ENCODE assay signal across 27 cellular contexts in the genomic region with DNA sequence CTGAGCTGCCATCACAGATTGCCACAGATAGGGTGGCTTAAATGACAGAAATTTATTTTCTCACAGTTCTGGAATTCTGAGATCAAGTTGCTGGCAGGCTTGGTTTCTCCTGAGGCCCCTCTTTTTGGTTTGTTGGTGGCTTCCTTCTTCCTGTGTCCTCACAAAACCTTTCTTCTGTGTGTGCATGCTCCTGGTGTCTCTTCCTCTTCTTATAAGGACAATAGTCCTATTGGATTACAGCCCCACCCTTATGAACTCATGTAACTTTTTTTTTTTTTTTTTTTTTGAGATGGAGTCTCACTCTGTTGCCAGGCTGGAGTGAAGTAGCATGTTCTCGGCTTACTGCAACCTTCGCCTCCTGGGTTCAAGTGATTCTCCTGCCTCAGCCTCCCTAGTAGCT. TPM values are rescaled to one million over a fixed set of nuclear protein-coding genes. Genes with fewer than 3 reads are reported as not detected.
"Had no signal": no experiment of that assay in that cellular context is flagged by ENCODE, and none has a peak within 500 bp of the region (broad histone marks: within the 10 kb centered on the region; RNA-seq: fewer than 3 reads in every experiment).

No MANE protein-coding gene starts in this region.

- H3K9me3 Mint-ChIP-seq: activated naive CD4-positive, alpha-beta T cell treated with anti-CD3 and anti-CD28 coated beads, Interleukin-2, amount 10 ng/mL, durations not matched to agents 7 days and 5 days had no signal

- H3K9me3 ChIP-seq: lower lobe of right lung, pancreas, prostate gland, suprapubic skin, tibial artery had no signal

- ATAC-seq: foreskin keratinocyte; heart right ventricle; left lobe of liver; lower lobe of right lung; naive thymus-derived CD4-positive, alpha-beta T cell; pancreas; sciatic nerve; stimulated activated naive B cell treated with anti-CD40 and anti-IgM and Interleukin-4, amounts not matched to agents 10 μg/mL and 1 μg/mL and 100 μg/mL, for 72 hours had no signal

- H3K27me3 ChIP-seq: brain microvascular endothelial cell, esophagus muscularis mucosa, foreskin keratinocyte, heart right ventricle, pancreas, suprapubic skin, tibial artery had no signal

- H3K27ac ChIP-seq: brain microvascular endothelial cell, esophagus muscularis mucosa, foreskin keratinocyte, heart right ventricle, lower lobe of right lung, pancreas, prostate gland, suprapubic skin, tibial artery had no signal

- H3K4me1 Mint-ChIP-seq: activated naive CD4-positive, alpha-beta T cell treated with anti-CD3 and anti-CD28 coated beads, Interleukin-2, amount 10 ng/mL, durations not matched to agents 7 days and 5 days; activated naive CD8-positive, alpha-beta T cell treated with anti-CD3 and anti-CD28 coated beads, Interleukin-2, amount 10 ng/mL, durations not matched to agents 7 days and 5 days; naive thymus-derived CD4-positive, alpha-beta T cell; stimulated activated naive B cell treated with anti-CD40 and anti-IgM and Interleukin-4, amounts not matched to agents 10 μg/mL and 1 μg/mL and 100 μg/mL, for 72 hours had no signal

- H3K4me3 Mint-ChIP-seq: activated naive CD4-positive, alpha-beta T cell treated with anti-CD3 and anti-CD28 coated beads, Interleukin-2, amount 10 ng/mL, durations not matched to agents 7 days and 5 days; activated naive CD8-positive, alpha-beta T cell treated with anti-CD3 and anti-CD28 coated beads, Interleukin-2, amount 10 ng/mL, durations not matched to agents 7 days and 5 days; activated T-helper 1 cell treated with anti-CD3 and anti-CD28 coated beads, Interleukin-12 subunit alpha, Interleukin-12 subunit beta, Interleukin-2, Interleukin-4 antibody, amounts not matched to agents 30 ng/mL and 10 ng/mL and 1 ng/mL, durations not matched to agents 14 hours and 24 hours and 36 hours; naive thymus-derived CD4-positive, alpha-beta T cell; stimulated activated naive B cell treated with anti-CD40 and anti-IgM and Interleukin-4, amounts not matched to agents 10 μg/mL and 1 μg/mL and 100 μg/mL, for 72 hours had no signal

- DNase-seq: activated CD4-positive, alpha-beta T cell treated with anti-CD3 and anti-CD28 coated beads for 4 hours; activated CD4-positive, alpha-beta T cell treated with anti-CD3 and anti-CD28 coated beads, Interleukin-2, amount 50 U/mL, for 48 hours; activated CD4-positive, CD25-positive, alpha-beta regulatory T cell; activated CD8-positive, alpha-beta memory T cell treated with anti-CD3 and anti-CD28 coated beads, Interleukin-2, amount 50 U/mL, for 4 hours; activated gamma-delta T cell; activated naive CD4-positive, alpha-beta T cell treated with anti-CD3 and anti-CD28 coated beads, Interleukin-2, amount 10 ng/mL, durations not matched to agents 7 days and 5 days; activated naive CD8-positive, alpha-beta T cell treated with anti-CD3 and anti-CD28 coated beads, Interleukin-2, amount 10 ng/mL, durations not matched to agents 7 days and 5 days; activated T-cell treated with anti-CD3 and anti-CD28 coated beads, Interleukin-2, amount 50 U/mL, for 1 hour; brain microvascular endothelial cell; caudate nucleus; foreskin keratinocyte; heart right ventricle; lower lobe of right lung; naive thymus-derived CD4-positive, alpha-beta T cell; pancreas; retina; stimulated activated CD4-positive, alpha-beta T cell treated with anti-CD3 and anti-CD28 coated beads, Interleukin-15, amount 100 ng/mL, for 24 hours; stimulated activated CD4-positive, alpha-beta T cell treated with anti-CD3 and anti-CD28 coated beads, Interleukin-2, amount 100 ng/mL, for 24 hours; stimulated activated naive B cell treated with anti-CD40 and anti-IgM and Interleukin-4, amounts not matched to agents 10 μg/mL and 1 μg/mL and 100 μg/mL, for 72 hours; T-helper 1 cell; tibial artery had no signal

- H3K27ac Mint-ChIP-seq: activated naive CD4-positive, alpha-beta T cell treated with anti-CD3 and anti-CD28 coated beads, Interleukin-2, amount 10 ng/mL, durations not matched to agents 7 days and 5 days; activated naive CD8-positive, alpha-beta T cell treated with anti-CD3 and anti-CD28 coated beads, Interleukin-2, amount 10 ng/mL, durations not matched to agents 7 days and 5 days; activated T-helper 1 cell treated with anti-CD3 and anti-CD28 coated beads, Interleukin-12 subunit alpha, Interleukin-12 subunit beta, Interleukin-2, Interleukin-4 antibody, amounts not matched to agents 30 ng/mL and 10 ng/mL and 1 ng/mL, durations not matched to agents 14 hours and 24 hours and 36 hours; naive thymus-derived CD4-positive, alpha-beta T cell; stimulated activated naive B cell treated with anti-CD40 and anti-IgM and Interleukin-4, amounts not matched to agents 10 μg/mL and 1 μg/mL and 100 μg/mL, for 72 hours had no signal

- H3K4me1 ChIP-seq: pancreas, prostate gland, suprapubic skin had no signal

- H3K36me3 Mint-ChIP-seq: activated naive CD4-positive, alpha-beta T cell treated with anti-CD3 and anti-CD28 coated beads, Interleukin-2, amount 10 ng/mL, durations not matched to agents 7 days and 5 days; activated naive CD8-positive, alpha-beta T cell treated with anti-CD3 and anti-CD28 coated beads, Interleukin-2, amount 10 ng/mL, durations not matched to agents 7 days and 5 days had no signal

- H3K36me3 ChIP-seq: brain microvascular endothelial cell, esophagus muscularis mucosa, heart right ventricle, lower lobe of right lung, pancreas, prostate gland, suprapubic skin, tibial artery had no signal

- H3K4me3 ChIP-seq: esophagus muscularis mucosa, heart right ventricle, lower lobe of right lung, pancreas, prostate gland, suprapubic skin, tibial artery had no signal

RNA-seq across cellular contexts. Expression of a gene that starts 41.0 kb away (rescaled TPM):
- polyA plus RNA-seq: naive thymus-derived CD4-positive, alpha-beta T cell had no signal
